In genomic region chr15:40098489-40099261, GRCh38 we compare ENCODE assay signal across 8 cellular contexts. TPM values are rescaled to one million over a fixed set of nuclear protein-coding genes. Genes with fewer than 3 reads are reported as not detected.
DNase-seq lines count a peak whose midpoint lies in the region; ATAC-seq, FAIRE-seq and TF ChIP-seq lines count a peak whose summit lies in the region.

No MANE protein-coding gene starts in this region.

- peak; percentile 74 for DNase-seq in GM04504 (ENCODE audit: low read depth)
- peak; percentile 64 to 78 for DNase-seq in HAP-1 (ENCODE audit: low spot score in 2 of 2)
- peak; percentile 63 for DNase-seq in LNCaP clone FGC (ENCODE audit: low read depth)
- DNase-seq in RWPE2 (ENCODE audit: low spot score): peak; percentile 80
- peak; percentile 87 for DNase-seq in activated naive CD4-positive, alpha-beta T cell treated with anti-CD3 and anti-CD28 coated beads for 36 hours
- DNase-seq in glomerular visceral epithelial cell (ENCODE audit: extremely low spot score): peak; percentile 96
- peak; percentile 92 for DNase-seq in pons (ENCODE audit: low spot score)
- peak; percentile 97 for DNase-seq in urothelium cell line (ENCODE audit: low spot score)

- H3K27me3 ChIP-seq in HAP-1 (ENCODE audit: low read depth) (no peaks in the 10 kb centered on the region), RWPE2 (ENCODE audit: insufficient read depth, poor library complexity, severe bottlenecking) (no peaks in the 10 kb centered on the region)

- peak; percentile 75 for ATAC-seq in RWPE2 (ENCODE audit: low read depth)

- H3K4me3 Mint-ChIP-seq in activated naive CD4-positive, alpha-beta T cell treated with anti-CD3 and anti-CD28 coated beads for 36 hours: peak overlapping the region; percentile 54

- H3K9me3 ChIP-seq in HAP-1 (no peaks in the 10 kb centered on the region), RWPE2 (ENCODE audit: severe bottlenecking) (no peaks in the 10 kb centered on the region)

- H3K27ac ChIP-seq in RWPE2 (ENCODE audit: poor library complexity, severe bottlenecking): peak overlapping the region; percentile 4

- H3K36me3 Mint-ChIP-seq in activated naive CD4-positive, alpha-beta T cell treated with anti-CD3 and anti-CD28 coated beads for 36 hours (ENCODE audit: low read depth): no peaks in the 10 kb centered on the region

- in situ Hi-C loops in HAP-1 (cut with MboI; ENCODE audit: low sequenced_read_pairs): no loop called here

- peaks cover 70% of the 10 kb centered on the region for H3K4me1 Mint-ChIP-seq in activated naive CD4-positive, alpha-beta T cell treated with anti-CD3 and anti-CD28 coated beads for 36 hours (ENCODE audit: low read depth)

- intact Hi-C loops in activated naive CD4-positive, alpha-beta T cell treated with anti-CD3 and anti-CD28 coated beads for 36 hours (cut with micrococcal nuclease): loop anchor here (1.0 kb wide), 3 partner anchors 9 to 51 kb away; no protein-coding TSS in a partner anchor

- TF ChIP-seq CTCF in LNCaP clone FGC (IDR thresholded peaks at IDR 0.05; ENCODE audit: control insufficient read depth, extremely low read depth, insufficient read depth): no peak
- no peak for TF ChIP-seq CTCF in RWPE2 (IDR thresholded peaks at IDR 0.05; ENCODE audit: poor library complexity, severe bottlenecking)

- H3K36me3 ChIP-seq in HAP-1 (replicated peaks): no peaks in the 10 kb centered on the region; the same call in 1 of the 2 replicates
- no peaks in the 10 kb centered on the region for H3K36me3 ChIP-seq in RWPE2 (ENCODE audit: low read depth)

- no peaks in the 10 kb centered on the region for H3K9me3 Mint-ChIP-seq in activated naive CD4-positive, alpha-beta T cell treated with anti-CD3 and anti-CD28 coated beads for 36 hours

- H3K4me3 ChIP-seq in HAP-1 (no peak overlapping the region), LNCaP clone FGC (ENCODE audit: low read depth, low read length) (no peak overlapping the region), RWPE2 (ENCODE audit: severe bottlenecking) (no peak overlapping the region)

- CTCF ChIA-PET in activated naive CD4-positive, alpha-beta T cell treated with anti-CD3 and anti-CD28 coated beads for 36 hours (lab: Charles Lee): interaction anchor here (0.7 to 14.7 kb wide), 7 partner anchors 11 to 239 kb away, joined by 3 to 189 read pairs (median 5); partner anchors contain the start of gene BMF

- H3K4me1 ChIP-seq in HAP-1 (peaks cover 41% of the 10 kb centered on the region), RWPE2 (ENCODE audit: insufficient read depth, poor library complexity, severe bottlenecking) (peaks cover 31% of the 10 kb centered on the region)

- no peaks in the 10 kb centered on the region for H3K27me3 Mint-ChIP-seq in activated naive CD4-positive, alpha-beta T cell treated with anti-CD3 and anti-CD28 coated beads for 36 hours (ENCODE audit: low read depth)

- FAIRE-seq in urothelium cell line (lab: Jason Lieb, UNC): peak; percentile 50

- H3K27ac Mint-ChIP-seq in activated naive CD4-positive, alpha-beta T cell treated with anti-CD3 and anti-CD28 coated beads for 36 hours: peak overlapping the region; percentile 96

RNA-seq across cellular contexts. Expression of gene BMF, which starts 10.0 kb away (rescaled TPM):
- 10 to 100 TPM in 1 of 2 experiments, 1 to 10 TPM in 1; 9.4 to 10.3 TPM for total RNA-seq in activated naive CD4-positive, alpha-beta T cell treated with anti-CD3 and anti-CD28 coated beads for 36 hours

RNA-seq across cellular contexts. Expression of gene SRP14, which starts 59.7 kb away (rescaled TPM):
- 100 to 1,000 TPM; 185 to 198 TPM for total RNA-seq in activated naive CD4-positive, alpha-beta T cell treated with anti-CD3 and anti-CD28 coated beads for 36 hours
